In genomic region chr19:9856609-9857008, GRCh38 we compare ENCODE assay signal across 30 cellular contexts. TPM values are rescaled to one million over a fixed set of nuclear protein-coding genes. Genes with fewer than 3 reads are reported as not detected.
DNase-seq lines count a peak whose midpoint lies in the region; ATAC-seq lines count a peak whose summit lies in the region.
"Had no signal": no experiment of that assay in that cellular context is flagged by ENCODE, and none has a peak within 500 bp of the region (broad histone marks: within the 10 kb centered on the region; RNA-seq: fewer than 3 reads in every experiment).

No MANE protein-coding gene starts in this region.

- H3K4me3 Mint-ChIP-seq in activated CD4-positive, alpha-beta T cell treated with anti-CD3 and anti-CD28 coated beads, Interleukin-2, amount 10 ng/mL, durations not matched to agents 7 days and 5 days = peak overlapping the region; percentile 60
- H3K4me3 Mint-ChIP-seq in CD8-positive, alpha-beta memory T cell = peak overlapping the region; percentile 41 to 90 (median 76)
- peak overlapping the region; percentile 90 to 99 (median 95) for H3K4me3 Mint-ChIP-seq in naive thymus-derived CD8-positive, alpha-beta T cell

- H3K9me3 ChIP-seq in CD8-positive, alpha-beta memory T cell (ENCODE audit: low read length) = no peaks in the 10 kb centered on the region
- no peaks in the 10 kb centered on the region for H3K9me3 ChIP-seq in aorta (ENCODE audit: control insufficient read depth, low read length)
- H3K9me3 ChIP-seq: A549, esophagus squamous epithelium, prostate gland, right lobe of liver, SJSA1, tibial artery, vagina had no signal

- peak overlapping the region; percentile 98 for H3K27ac Mint-ChIP-seq in activated CD4-positive, alpha-beta T cell treated with anti-CD3 and anti-CD28 coated beads, Interleukin-2, amount 10 ng/mL, durations not matched to agents 7 days and 5 days
- peak overlapping the region in 7 of 8 donors; percentile 10 to 99 (median 93) for H3K27ac Mint-ChIP-seq in CD8-positive, alpha-beta memory T cell
- peak overlapping the region; percentile 79 to 84 for H3K27ac Mint-ChIP-seq in activated naive CD4-positive, alpha-beta T cell treated with anti-CD3 and anti-CD28 coated beads, Interleukin-2, amount 50 U/mL, for 72 hours
- peak overlapping the region; percentile 92 to 99 (median 98) for H3K27ac Mint-ChIP-seq in naive thymus-derived CD8-positive, alpha-beta T cell

- H3K36me3 Mint-ChIP-seq in activated CD4-positive, alpha-beta T cell treated with anti-CD3 and anti-CD28 coated beads, Interleukin-2, amount 10 ng/mL, durations not matched to agents 7 days and 5 days (ENCODE audit: low read depth) = peaks cover 23% of the 10 kb centered on the region
- H3K36me3 Mint-ChIP-seq in CD8-positive, alpha-beta memory T cell = peaks cover 4 to 21% (median 4%) of the 10 kb centered on the region in 3 donors
- H3K36me3 Mint-ChIP-seq in activated naive CD4-positive, alpha-beta T cell treated with anti-CD3 and anti-CD28 coated beads, Interleukin-2, amount 50 U/mL, for 72 hours = peaks cover 0 to 8% of the 10 kb centered on the region in 2 donors
- H3K36me3 Mint-ChIP-seq in naive thymus-derived CD8-positive, alpha-beta T cell = peaks cover 5 to 26% (median 12%) of the 10 kb centered on the region in 3 donors

- no peaks in the 10 kb centered on the region for H3K27me3 Mint-ChIP-seq in activated CD4-positive, alpha-beta T cell treated with anti-CD3 and anti-CD28 coated beads, Interleukin-2, amount 10 ng/mL, durations not matched to agents 7 days and 5 days
- H3K27me3 Mint-ChIP-seq in CD8-positive, alpha-beta memory T cell = no peaks in the 10 kb centered on the region
- no peaks in the 10 kb centered on the region for H3K27me3 Mint-ChIP-seq in naive thymus-derived CD8-positive, alpha-beta T cell

- DNase-seq in activated CD4-positive, alpha-beta T cell treated with anti-CD3 and anti-CD28 coated beads, Interleukin-2, amount 10 ng/mL, durations not matched to agents 7 days and 5 days = no peak
- DNase-seq in activated CD4-positive, alpha-beta T cell treated with anti-CD3 and anti-CD28 coated beads for 4 hours = no peak
- DNase-seq in CD8-positive, alpha-beta memory T cell = no peak
- DNase-seq in activated naive CD4-positive, alpha-beta T cell treated with anti-CD3 and anti-CD28 coated beads, Interleukin-2, amount 50 U/mL, for 72 hours (ENCODE audit: low spot score in 2 of 2) = no peak
- DNase-seq in naive thymus-derived CD8-positive, alpha-beta T cell = no peak
- DNase-seq in NCI-H524 (lab: John Stamatoyannopoulos, UW) (no peak), aorta (no peak), inferior parietal cortex (ENCODE audit: extremely low spot score) (no peak)
- DNase-seq: activated CD4-positive, CD25-positive, alpha-beta regulatory T cell; central memory CD4-positive, alpha-beta T cell; dermis blood vessel endothelial cell; DMS153; esophagus squamous epithelium; foreskin keratinocyte; heart left ventricle; kidney; NCI-H1092; NCI-H187; NCI-H2171 treated with DMSO at 0.1 percent for 48 hours; NCI-H510A; occipital lobe; right lobe of liver; RPMI8226; stimulated activated CD4-positive, alpha-beta T cell treated with anti-CD3 and anti-CD28 coated beads, Interleukin-2, amount 100 ng/mL, for 48 hours; tibial artery had no signal

- peaks cover 52% of the 10 kb centered on the region for H3K4me1 ChIP-seq in CD8-positive, alpha-beta memory T cell (ENCODE audit: insufficient read depth, low read length)
- H3K4me1 ChIP-seq in aorta (ENCODE audit: control insufficient read depth in 1 of 2, insufficient read depth in 2 of 2, low read length in 2 of 2) = no peaks in the 10 kb centered on the region
- H3K4me1 ChIP-seq: A549, esophagus squamous epithelium, foreskin keratinocyte, prostate gland, right lobe of liver, tibial artery, vagina had no signal

- CTCF ChIA-PET in activated CD4-positive, alpha-beta T cell treated with anti-CD3 and anti-CD28 coated beads, Interleukin-2, amount 10 ng/mL, durations not matched to agents 7 days and 5 days (lab: Charles Lee) = interaction anchor here (1.0 to 1.6 kb wide), 3 partner anchors 10 to 58 kb away, joined by 3 to 4 read pairs (median 3); no protein-coding TSS in a partner anchor
- CTCF ChIA-PET in CD8-positive, alpha-beta memory T cell (lab: Charles Lee) = interaction anchor here (1.1 to 1.6 kb wide), 2 partner anchors 10 to 45 kb away, joined by 3 to 4 read pairs; no protein-coding TSS in a partner anchor

- peak overlapping the region; percentile 91 for H3K4me3 ChIP-seq in CD8-positive, alpha-beta memory T cell (ENCODE audit: low read length)
- H3K4me3 ChIP-seq in aorta (ENCODE audit: low read length in 2 of 2) = no peak overlapping the region
- H3K4me3 ChIP-seq: A549, esophagus squamous epithelium, heart left ventricle, K562, prostate gland, right lobe of liver, SJSA1, tibial artery, vagina had no signal

- POLR2A ChIA-PET in activated CD4-positive, alpha-beta T cell treated with anti-CD3 and anti-CD28 coated beads, Interleukin-2, amount 10 ng/mL, durations not matched to agents 7 days and 5 days (lab: Charles Lee) = no interaction called here
- POLR2A ChIA-PET in CD8-positive, alpha-beta memory T cell (lab: Charles Lee) = no interaction called here
- POLR2A ChIA-PET in naive thymus-derived CD8-positive, alpha-beta T cell (lab: Charles Lee) = interaction anchor here (1.1 to 3.5 kb wide), 5 partner anchors 9 to 88 kb away, joined by 4 to 15 read pairs (median 9); partner anchors contain the start of genes UBL5 and ZNF846

- intact Hi-C loops in aorta (cut with DNase I) = no loop called here

- no peak for ATAC-seq in activated naive CD4-positive, alpha-beta T cell treated with anti-CD3 and anti-CD28 coated beads, Interleukin-2, amount 50 U/mL, for 72 hours
- ATAC-seq in naive thymus-derived CD8-positive, alpha-beta T cell = no peak
- ATAC-seq in aorta (ENCODE audit: low FRiP score) = no peak
- ATAC-seq: A549, foreskin keratinocyte, heart left ventricle, K562 had no signal

- no peaks in the 10 kb centered on the region for H3K36me3 ChIP-seq in CD8-positive, alpha-beta memory T cell (ENCODE audit: insufficient read depth, low read length)
- H3K36me3 ChIP-seq in aorta (ENCODE audit: control insufficient read depth in 1 of 2, insufficient read depth in 2 of 2, low read length in 1 of 2) = no peaks in the 10 kb centered on the region
- H3K36me3 ChIP-seq: prostate gland, right lobe of liver, vagina had no signal

- no peaks in the 10 kb centered on the region for H3K27me3 ChIP-seq in CD8-positive, alpha-beta memory T cell (ENCODE audit: insufficient read depth, low read length, poor library complexity, severe bottlenecking)
- no peaks in the 10 kb centered on the region for H3K27me3 ChIP-seq in aorta (ENCODE audit: control insufficient read depth in 1 of 2, insufficient read depth in 2 of 2, low read length in 1 of 2)
- H3K27me3 ChIP-seq: esophagus squamous epithelium, foreskin keratinocyte, right lobe of liver, SJSA1, tibial artery, vagina had no signal

- 95 to 97% methylated on average over 9 of the region's 9 CpGs for WGBS in aorta, 2 donors

- H3K9me3 Mint-ChIP-seq in activated CD4-positive, alpha-beta T cell treated with anti-CD3 and anti-CD28 coated beads, Interleukin-2, amount 10 ng/mL, durations not matched to agents 7 days and 5 days = peaks cover 3% of the 10 kb centered on the region
- H3K9me3 Mint-ChIP-seq in CD8-positive, alpha-beta memory T cell = no peaks in the 10 kb centered on the region
- H3K9me3 Mint-ChIP-seq in activated naive CD4-positive, alpha-beta T cell treated with anti-CD3 and anti-CD28 coated beads, Interleukin-2, amount 50 U/mL, for 72 hours = no peaks in the 10 kb centered on the region
- H3K9me3 Mint-ChIP-seq in naive thymus-derived CD8-positive, alpha-beta T cell = no peaks in the 10 kb centered on the region

- H3K4me1 Mint-ChIP-seq in activated CD4-positive, alpha-beta T cell treated with anti-CD3 and anti-CD28 coated beads, Interleukin-2, amount 10 ng/mL, durations not matched to agents 7 days and 5 days = peaks cover 63% of the 10 kb centered on the region
- peaks cover 44 to 77% (median 51%) of the 10 kb centered on the region in 3 donors for H3K4me1 Mint-ChIP-seq in CD8-positive, alpha-beta memory T cell
- H3K4me1 Mint-ChIP-seq in naive thymus-derived CD8-positive, alpha-beta T cell = peaks cover 36 to 92% (median 62%) of the 10 kb centered on the region in 4 donors

- H3K27ac ChIP-seq in CD8-positive, alpha-beta memory T cell (ENCODE audit: low read depth, low read length) = no peak overlapping the region
- H3K27ac ChIP-seq in aorta (ENCODE audit: low read depth in 1 of 2, low read length in 2 of 2) = no peak overlapping the region
- H3K27ac ChIP-seq: A549, esophagus squamous epithelium, foreskin keratinocyte, heart left ventricle, prostate gland, right lobe of liver, SJSA1, tibial artery, vagina had no signal

RNA-seq across cellular contexts. Expression of gene PIN1, which starts 21.5 kb away (rescaled TPM):
- 10 to 100 TPM; 87.1 to 92.5 TPM for total RNA-seq in activated CD4-positive, alpha-beta T cell treated with anti-CD3 and anti-CD28 coated beads, Interleukin-2, amount 10 ng/mL, durations not matched to agents 7 days and 5 days
- total RNA-seq in CD8-positive, alpha-beta memory T cell = 100 to 1,000 TPM; 103 to 110 TPM
- 112 TPM for polyA plus RNA-seq in CD8-positive, alpha-beta memory T cell
- 100 to 1,000 TPM in 1 of 2 donors, 10 to 100 TPM in 1; 75.7 to 100 TPM for total RNA-seq in activated naive CD4-positive, alpha-beta T cell treated with anti-CD3 and anti-CD28 coated beads, Interleukin-2, amount 50 U/mL, for 72 hours
- 10 to 100 TPM; 63.3 to 65.6 TPM for total RNA-seq in naive thymus-derived CD8-positive, alpha-beta T cell
- polyA plus RNA-seq in naive thymus-derived CD8-positive, alpha-beta T cell = 100 to 1,000 TPM in 1 of 3 donors, 10 to 100 TPM in 2; 85.3 to 126 (median 95.8) TPM
- 10 to 100 TPM; 45.5 to 45.8 TPM for total RNA-seq in aorta
- 100 to 1,000 TPM; 102 to 154 TPM for polyA plus RNA-seq in aorta

RNA-seq across cellular contexts. Expression of gene UBL5, which starts 28.9 kb away (rescaled TPM):
- 100 to 1,000 TPM; 313 to 349 TPM for total RNA-seq in activated CD4-positive, alpha-beta T cell treated with anti-CD3 and anti-CD28 coated beads, Interleukin-2, amount 10 ng/mL, durations not matched to agents 7 days and 5 days
- 100 to 1,000 TPM; 326 to 340 TPM for total RNA-seq in CD8-positive, alpha-beta memory T cell
- polyA plus RNA-seq in CD8-positive, alpha-beta memory T cell = 789 TPM
- 100 to 1,000 TPM; 268 to 366 TPM for total RNA-seq in activated naive CD4-positive, alpha-beta T cell treated with anti-CD3 and anti-CD28 coated beads, Interleukin-2, amount 50 U/mL, for 72 hours
- 100 to 1,000 TPM; 222 to 232 TPM for total RNA-seq in naive thymus-derived CD8-positive, alpha-beta T cell
- 100 to 1,000 TPM; 694 to 819 (median 701) TPM for polyA plus RNA-seq in naive thymus-derived CD8-positive, alpha-beta T cell
- 100 to 1,000 TPM; 207 to 220 TPM for total RNA-seq in aorta
- polyA plus RNA-seq in aorta = 1,000 to 10,000 TPM in 1 of 2 donors, 100 to 1,000 TPM in 1; 603 to 1,147 TPM

RNA-seq across cellular contexts. Expression of gene FBXL12, which starts 37.7 kb away (rescaled TPM):
- total RNA-seq in activated CD4-positive, alpha-beta T cell treated with anti-CD3 and anti-CD28 coated beads, Interleukin-2, amount 10 ng/mL, durations not matched to agents 7 days and 5 days = 10 to 100 TPM; 20.9 to 25.6 TPM
- total RNA-seq in CD8-positive, alpha-beta memory T cell = 10 to 100 TPM; 24.6 to 25.3 TPM
- 17.2 TPM for polyA plus RNA-seq in CD8-positive, alpha-beta memory T cell
- total RNA-seq in activated naive CD4-positive, alpha-beta T cell treated with anti-CD3 and anti-CD28 coated beads, Interleukin-2, amount 50 U/mL, for 72 hours = 10 to 100 TPM; 30.7 to 36.0 TPM
- total RNA-seq in naive thymus-derived CD8-positive, alpha-beta T cell = 10 to 100 TPM; 38.0 to 42.1 TPM
- 10 to 100 TPM in 1 of 3 donors, 1 to 10 TPM in 2; 8.3 to 15.6 (median 8.5) TPM for polyA plus RNA-seq in naive thymus-derived CD8-positive, alpha-beta T cell
- 10 to 100 TPM; 29.1 to 29.8 TPM for total RNA-seq in aorta
- 10 to 100 TPM; 11.3 to 43.5 TPM for polyA plus RNA-seq in aorta
